Comparison of ENCODE assay signal across 25 cellular contexts in genomic region chr9:130597228-130597627, GRCh38.
"Had no signal": no experiment of that assay in that cellular context is flagged by ENCODE, and none has a peak within 500 bp of the region (broad histone marks: within the 10 kb centered on the region; RNA-seq: fewer than 3 reads in every experiment).

No MANE protein-coding gene starts in this region.

- H3K27me3 Mint-ChIP-seq: stimulated activated naive B cell treated with anti-CD40 and anti-IgM and Interleukin-4, amounts not matched to agents 10 μg/mL and 1 μg/mL and 100 μg/mL, for 72 hours; stimulated activated naive CD8-positive, alpha-beta T cell treated with anti-CD3 and anti-CD28 coated beads, Interleukin-15, Interleukin-2, amounts not matched to agents 100 ng/mL and 50 ng/mL, for 24 hours had no signal

- H2AFZ ChIP-seq: hepatocyte had no signal

- FAIRE-seq: colon, endothelial cell of umbilical vein, kidney, small intestine had no signal

- H3K27ac Mint-ChIP-seq: natural killer cell; stimulated activated naive CD8-positive, alpha-beta T cell treated with anti-CD3 and anti-CD28 coated beads, Interleukin-15, Interleukin-2, amounts not matched to agents 100 ng/mL and 50 ng/mL, for 24 hours had no signal

- ATAC-seq: foreskin keratinocyte; gastroesophageal sphincter; heart left ventricle; lower lobe of right lung; natural killer cell; psoas muscle; right cardiac atrium; stimulated activated naive B cell treated with anti-CD40 and anti-IgM and Interleukin-4, amounts not matched to agents 10 μg/mL and 1 μg/mL and 100 μg/mL, for 72 hours had no signal

- H3K27me3 ChIP-seq: esophagus muscularis mucosa, foreskin keratinocyte, gastroesophageal sphincter, heart left ventricle, hepatocyte, ovary, thyroid gland, vagina had no signal

- H3K4me3 Mint-ChIP-seq: natural killer cell; stimulated activated naive B cell treated with anti-CD40 and anti-IgM and Interleukin-4, amounts not matched to agents 10 μg/mL and 1 μg/mL and 100 μg/mL, for 72 hours; stimulated activated naive CD8-positive, alpha-beta T cell treated with anti-CD3 and anti-CD28 coated beads, Interleukin-15, Interleukin-2, amounts not matched to agents 100 ng/mL and 50 ng/mL, for 24 hours had no signal

- H3K9me3 Mint-ChIP-seq: natural killer cell; stimulated activated naive B cell treated with anti-CD40 and anti-IgM and Interleukin-4, amounts not matched to agents 10 μg/mL and 1 μg/mL and 100 μg/mL, for 72 hours; stimulated activated naive CD8-positive, alpha-beta T cell treated with anti-CD3 and anti-CD28 coated beads, Interleukin-15, Interleukin-2, amounts not matched to agents 100 ng/mL and 50 ng/mL, for 24 hours had no signal

- DNase-seq: effector CD8-positive, alpha-beta T cell; foreskin keratinocyte; heart left ventricle; kidney; left ventricle myocardium inferior; lower lobe of right lung; natural killer cell; occipital lobe; ovary; posterior cingulate gyrus; psoas muscle; right cardiac atrium; small intestine; stimulated activated CD4-positive, alpha-beta T cell treated with anti-CD3 and anti-CD28 coated beads, Interleukin-15, amount 100 ng/mL, for 24 hours; stimulated activated CD4-positive, alpha-beta T cell treated with anti-CD3 and anti-CD28 coated beads, Interleukin-2, amount 100 ng/mL, for 48 hours; stimulated activated naive B cell treated with anti-CD40 and anti-IgM and Interleukin-4, amounts not matched to agents 10 μg/mL and 1 μg/mL and 100 μg/mL, for 72 hours; thyroid gland; trophoblast cell had no signal

- H3K27ac ChIP-seq: esophagus muscularis mucosa, foreskin keratinocyte, gastroesophageal sphincter, heart left ventricle, hepatocyte, left ventricle myocardium inferior, lower lobe of right lung, ovary, psoas muscle, thyroid gland, vagina had no signal

- H3K36me3 ChIP-seq: ovary had no signal

- H3K4me1 ChIP-seq: esophagus muscularis mucosa, foreskin keratinocyte, lower lobe of right lung, psoas muscle, vagina had no signal

- H3K4me2 ChIP-seq: hepatocyte had no signal

- H3K9me3 ChIP-seq: esophagus muscularis mucosa, gastroesophageal sphincter, heart left ventricle, left ventricle myocardium inferior, lower lobe of right lung, ovary, psoas muscle, thyroid gland, vagina had no signal

- H3K4me3 ChIP-seq: esophagus muscularis mucosa, gastroesophageal sphincter, heart left ventricle, hepatocyte, left ventricle myocardium inferior, lower lobe of right lung, ovary, psoas muscle, thyroid gland, vagina had no signal
